In genomic region chr13:100673831-100674362, GRCh38 we compare ENCODE assay signal across 8 cellular contexts. TPM values are rescaled to one million over a fixed set of nuclear protein-coding genes. Genes with fewer than 3 reads are reported as not detected.
A peak's percentile ranks its signal among the peaks of the same experiment; 100 is the strongest.
DNase-seq lines count a peak whose midpoint lies in the region; ATAC-seq and TF ChIP-seq lines count a peak whose summit lies in the region.

No MANE protein-coding gene starts in this region.

- no peaks in the 10 kb centered on the region for H3K9me3 ChIP-seq in mucosa of descending colon

- H3K36me3 Mint-ChIP-seq in stimulated activated memory B cell treated with anti-CD40 and anti-IgM and Interleukin-4, amounts not matched to agents 10 μg/mL and 1 μg/mL and 100 μg/mL, for 72 hours, result peaks cover 9% of the 10 kb centered on the region

- H3K36me3 ChIP-seq in mucosa of descending colon (ENCODE audit: low read depth), result no peaks in the 10 kb centered on the region

- DNase-seq in AG09309 (ENCODE audit: low read depth), result peak; percentile 27
- DNase-seq in NCI-H345 (lab: John Stamatoyannopoulos, UW), result peak; percentile 57
- DNase-seq in activated CD8-positive, alpha-beta memory T cell treated with anti-CD3 and anti-CD28 coated beads, Interleukin-2, amount 50 U/mL, for 48 hours, result peak; percentile 64
- DNase-seq in epithelial cell of prostate (ENCODE audit: low read depth, low spot score), result peak; percentile 29
- DNase-seq in mucosa of descending colon, result peak; percentile 48 to 65 (median 62)

- H3K27ac ChIP-seq in epithelial cell of prostate, result peak overlapping the region; percentile 67

- intact Hi-C loops in mucosa of descending colon (cut with DNase I, micrococcal nuclease), result no loop called here

- H3K4me1 ChIP-seq in mucosa of descending colon (ENCODE audit: low read depth), result peaks cover 15% of the 10 kb centered on the region

- H3K9me3 Mint-ChIP-seq in stimulated activated memory B cell treated with anti-CD40 and anti-IgM and Interleukin-4, amounts not matched to agents 10 μg/mL and 1 μg/mL and 100 μg/mL, for 72 hours, result no peaks in the 10 kb centered on the region

- TF ChIP-seq CTCF in AG09309 (IDR thresholded peaks at IDR 0.05; ENCODE audit: control insufficient read depth, insufficient read depth, low read depth, low read length, missing control alignments) (no peak), mucosa of descending colon (IDR thresholded peaks at IDR 0.05) (no peak)

- H3K4me3 Mint-ChIP-seq in stimulated activated memory B cell treated with anti-CD40 and anti-IgM and Interleukin-4, amounts not matched to agents 10 μg/mL and 1 μg/mL and 100 μg/mL, for 72 hours, result peak overlapping the region; percentile 85

- H3K4me3 ChIP-seq in AG09309 (ENCODE audit: control insufficient read depth, low read depth, low read length), result peak overlapping the region; percentile 59
- peak overlapping the region; percentile 90 for H3K4me3 ChIP-seq in mucosa of descending colon

- ATAC-seq in GM18868 (IDR thresholded peaks at IDR 0.05; ENCODE audit: unreplicated experiment) (peak; percentile 26), HG03064 (IDR thresholded peaks at IDR 0.05; ENCODE audit: low read depth, unreplicated experiment) (peak; percentile 10), mucosa of descending colon (peak; percentile 62)
- peak; percentile 2 for ATAC-seq in stimulated activated memory B cell treated with anti-CD40 and anti-IgM and Interleukin-4, amounts not matched to agents 10 μg/mL and 1 μg/mL and 100 μg/mL, for 72 hours

- peaks cover 27% of the 10 kb centered on the region for H3K4me1 Mint-ChIP-seq in stimulated activated memory B cell treated with anti-CD40 and anti-IgM and Interleukin-4, amounts not matched to agents 10 μg/mL and 1 μg/mL and 100 μg/mL, for 72 hours

- no peaks in the 10 kb centered on the region for H3K27me3 Mint-ChIP-seq in stimulated activated memory B cell treated with anti-CD40 and anti-IgM and Interleukin-4, amounts not matched to agents 10 μg/mL and 1 μg/mL and 100 μg/mL, for 72 hours

- peak overlapping the region; percentile 71 for H3K27ac Mint-ChIP-seq in stimulated activated memory B cell treated with anti-CD40 and anti-IgM and Interleukin-4, amounts not matched to agents 10 μg/mL and 1 μg/mL and 100 μg/mL, for 72 hours

RNA-seq across cellular contexts. Expression of gene TMTC4, which starts 0.7 kb away (rescaled TPM):
- total RNA-seq in mucosa of descending colon, result 10 to 100 TPM; 17.2 to 23.3 (median 17.8) TPM

Comparison
In these comparisons a context has a peak if more than half of its experiments do, and no peak if none do; other contexts are left out.
1. Peak in every context shown above with its lines: DNase-seq, ATAC-seq, H3K4me3 ChIP-seq and H3K27ac ChIP-seq.
2. ATAC-seq: peak in every context shown above with its lines; median percentile 62 in mucosa of descending colon; 26 in GM18868; 10 in HG03064; 2 in stimulated activated memory B cell treated with anti-CD40 and anti-IgM and Interleukin-4, amounts not matched to agents 10 μg/mL and 1 μg/mL and 100 μg/mL, for 72 hours.